In genomic region chr13:32790731-32791130, GRCh38 we compare ENCODE assay signal across 10 cellular contexts.
DNase-seq lines count a peak whose midpoint lies in the region; ATAC-seq and TF ChIP-seq lines count a peak whose summit lies in the region.
"Had no signal": no experiment of that assay in that cellular context is flagged by ENCODE, and none has a peak within 500 bp of the region (broad histone marks: within the 10 kb centered on the region; RNA-seq: fewer than 3 reads in every experiment).

No MANE protein-coding gene starts in this region.

- peaks cover 43% of the 10 kb centered on the region for H3K4me1 Mint-ChIP-seq in activated T-cell treated with anti-CD3 and anti-CD28 coated beads, Interleukin-2, amount 50 U/mL, for 72 hours (ENCODE audit: low read depth)
- H3K4me1 Mint-ChIP-seq in stimulated activated memory B cell treated with anti-CD40 and anti-IgM and Interleukin-4, amounts not matched to agents 10 μg/mL and 1 μg/mL and 100 μg/mL, for 72 hours, result peaks cover 18% of the 10 kb centered on the region
- no peaks in the 10 kb centered on the region for H3K4me1 Mint-ChIP-seq in progenitor cell of endocrine pancreas (ENCODE audit: low read depth)

- TF ChIP-seq CTCF in astrocyte of the cerebellum (IDR thresholded peaks at IDR 0.05; ENCODE audit: low read depth, low read length, missing control alignments) (peak; percentile 26), progenitor cell of endocrine pancreas (IDR thresholded peaks at IDR 0.05; ENCODE audit: unreplicated experiment) (no peak)

- H3K4me3 Mint-ChIP-seq in activated T-cell treated with anti-CD3 and anti-CD28 coated beads, Interleukin-2, amount 50 U/mL, for 72 hours, result peak overlapping the region; percentile 55 to 56
- H3K4me3 Mint-ChIP-seq in stimulated activated memory B cell treated with anti-CD40 and anti-IgM and Interleukin-4, amounts not matched to agents 10 μg/mL and 1 μg/mL and 100 μg/mL, for 72 hours, result no peak overlapping the region
- no peak overlapping the region for H3K4me3 Mint-ChIP-seq in progenitor cell of endocrine pancreas (ENCODE audit: low read depth)

- intact Hi-C loops in cardiac septum (cut with DNase I), result no loop called here

- no peak overlapping the region for H3K4me3 ChIP-seq in astrocyte of the cerebellum (ENCODE audit: low read depth, low read length)
- H3K4me3 ChIP-seq: BLaER1 treated with 17β-estradiol and CSF1 and Interleukin-3, amounts not matched to agents 10 nM and 100 nM had no signal

- DNase-seq in activated T-cell treated with anti-CD3 and anti-CD28 coated beads, Interleukin-2, amount 50 U/mL, for 72 hours, result no peak
- DNase-seq in activated T-cell treated with anti-CD3 and anti-CD28 coated beads for 4 hours (no peak), M059J (ENCODE audit: low read depth) (peak; percentile 12), astrocyte of the cerebellum (ENCODE audit: low read depth) (no peak), H4 (ENCODE audit: low spot score) (no peak), cardiac septum (ENCODE audit: low spot score) (no peak), progenitor cell of endocrine pancreas (ENCODE audit: low spot score, unreplicated experiment) (no peak)
- DNase-seq: anterior cingulate cortex had no signal

- peaks cover 2 to 4% of the 10 kb centered on the region in 2 donors for H3K36me3 Mint-ChIP-seq in activated T-cell treated with anti-CD3 and anti-CD28 coated beads, Interleukin-2, amount 50 U/mL, for 72 hours (ENCODE audit: insufficient read depth in 2 of 2)
- peaks cover 6% of the 10 kb centered on the region for H3K36me3 Mint-ChIP-seq in stimulated activated memory B cell treated with anti-CD40 and anti-IgM and Interleukin-4, amounts not matched to agents 10 μg/mL and 1 μg/mL and 100 μg/mL, for 72 hours
- H3K36me3 Mint-ChIP-seq in progenitor cell of endocrine pancreas (ENCODE audit: insufficient read depth), result peaks cover 1% of the 10 kb centered on the region

- H3K27me3 Mint-ChIP-seq in activated T-cell treated with anti-CD3 and anti-CD28 coated beads, Interleukin-2, amount 50 U/mL, for 72 hours (ENCODE audit: low read depth), result no peaks in the 10 kb centered on the region
- H3K27me3 Mint-ChIP-seq in stimulated activated memory B cell treated with anti-CD40 and anti-IgM and Interleukin-4, amounts not matched to agents 10 μg/mL and 1 μg/mL and 100 μg/mL, for 72 hours, result no peaks in the 10 kb centered on the region
- no peaks in the 10 kb centered on the region for H3K27me3 Mint-ChIP-seq in progenitor cell of endocrine pancreas

- peak overlapping the region; percentile 59 for H3K27ac Mint-ChIP-seq in activated T-cell treated with anti-CD3 and anti-CD28 coated beads, Interleukin-2, amount 50 U/mL, for 72 hours
- H3K27ac Mint-ChIP-seq in stimulated activated memory B cell treated with anti-CD40 and anti-IgM and Interleukin-4, amounts not matched to agents 10 μg/mL and 1 μg/mL and 100 μg/mL, for 72 hours, result peak overlapping the region; percentile 4
- H3K27ac Mint-ChIP-seq in progenitor cell of endocrine pancreas, result no peak overlapping the region

- ATAC-seq in activated T-cell treated with anti-CD3 and anti-CD28 coated beads, Interleukin-2, amount 50 U/mL, for 72 hours (replicated peaks in 1 of 2), result no peak
- ATAC-seq in stimulated activated memory B cell treated with anti-CD40 and anti-IgM and Interleukin-4, amounts not matched to agents 10 μg/mL and 1 μg/mL and 100 μg/mL, for 72 hours, result no peak

- peaks cover 0 to 2% of the 10 kb centered on the region in 2 donors for H3K9me3 Mint-ChIP-seq in activated T-cell treated with anti-CD3 and anti-CD28 coated beads, Interleukin-2, amount 50 U/mL, for 72 hours
- H3K9me3 Mint-ChIP-seq in stimulated activated memory B cell treated with anti-CD40 and anti-IgM and Interleukin-4, amounts not matched to agents 10 μg/mL and 1 μg/mL and 100 μg/mL, for 72 hours, result no peaks in the 10 kb centered on the region
- H3K9me3 Mint-ChIP-seq in progenitor cell of endocrine pancreas (ENCODE audit: low read depth), result no peaks in the 10 kb centered on the region

- in situ Hi-C loops in astrocyte of the cerebellum (cut with HindIII; ENCODE audit: low sequenced_read_pairs), result no loop called here

Comparison
In these comparisons a context has a peak if more than half of its experiments do, and no peak if none do; other contexts are left out.
1. H3K4me3 Mint-ChIP-seq: peak in activated T-cell treated with anti-CD3 and anti-CD28 coated beads, Interleukin-2, amount 50 U/mL, for 72 hours (2 of 2); none in stimulated activated memory B cell treated with anti-CD40 and anti-IgM and Interleukin-4, amounts not matched to agents 10 μg/mL and 1 μg/mL and 100 μg/mL, for 72 hours (single experiment) and progenitor cell of endocrine pancreas (single experiment).